ENCODE assay signal across 9 cellular contexts in the genomic region with DNA sequence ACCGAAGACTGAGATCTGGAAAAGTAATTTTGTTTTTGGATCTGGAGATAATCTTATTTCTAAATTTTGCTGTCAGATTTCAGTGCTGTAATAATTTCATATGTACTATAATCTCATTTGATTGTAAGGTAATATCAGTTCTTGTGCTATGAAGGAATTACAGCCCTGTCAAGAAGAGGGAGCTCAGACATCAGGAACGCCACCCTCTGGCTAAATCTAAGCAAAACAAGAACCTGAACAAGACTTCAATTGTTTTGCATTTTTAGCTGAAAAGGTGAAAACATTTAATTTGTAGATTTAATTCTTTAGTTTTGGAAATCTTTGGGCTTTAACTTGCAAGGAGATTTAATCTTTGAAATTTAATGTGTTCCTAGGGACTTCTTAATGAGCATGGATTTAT.
DNase-seq lines count a peak whose midpoint lies in the region; FAIRE-seq and TF ChIP-seq lines count a peak whose summit lies in the region.
"Had no signal": no experiment of that assay in that cellular context is flagged by ENCODE, and none has a peak within 500 bp of the region (broad histone marks: within the 10 kb centered on the region; RNA-seq: fewer than 3 reads in every experiment).

No MANE protein-coding gene starts in this region.

- no peak overlapping the region for H3K27ac Mint-ChIP-seq in progenitor cell of endocrine pancreas
- H3K27ac Mint-ChIP-seq: IgD-negative memory B cell had no signal

- no peaks in the 10 kb centered on the region for H3K27me3 ChIP-seq in dorsolateral prefrontal cortex
- no peaks in the 10 kb centered on the region for H3K27me3 ChIP-seq in ascending aorta

- no peaks in the 10 kb centered on the region for H3K9me3 Mint-ChIP-seq in progenitor cell of endocrine pancreas (ENCODE audit: low read depth)

- TF ChIP-seq CTCF in dorsolateral prefrontal cortex (IDR thresholded peaks at IDR 0.05 in 54 of 56, conservative IDR thresholded peaks at IDR 0.05 in 2 of 56; ENCODE audit: low read depth in 1 of 56, partially characterized antibody in 56 of 56) (peak in 50 of 56 donors; percentile 16 to 64 (median 46)), progenitor cell of endocrine pancreas (IDR thresholded peaks at IDR 0.05; ENCODE audit: unreplicated experiment) (peak; percentile 58), ascending aorta (IDR thresholded peaks at IDR 0.05) (peak in 1 of 3 experiments; percentile 17)

- intact Hi-C loops in dorsolateral prefrontal cortex (cut with DNase I) (no loop called here), ascending aorta (cut with DNase I) (no loop called here)

- H3K27ac ChIP-seq in dorsolateral prefrontal cortex (no peak overlapping the region), ascending aorta (no peak overlapping the region)

- H3K9me3 ChIP-seq in ascending aorta = no peaks in the 10 kb centered on the region

- no peaks in the 10 kb centered on the region for H3K36me3 ChIP-seq in ascending aorta

- no peaks in the 10 kb centered on the region for H3K27me3 Mint-ChIP-seq in progenitor cell of endocrine pancreas
- H3K27me3 Mint-ChIP-seq: IgD-negative memory B cell had no signal

- H3K4me3 Mint-ChIP-seq in progenitor cell of endocrine pancreas (ENCODE audit: low read depth) = no peak overlapping the region
- H3K4me3 Mint-ChIP-seq: IgD-negative memory B cell had no signal

- H3K36me3 Mint-ChIP-seq in progenitor cell of endocrine pancreas (ENCODE audit: insufficient read depth) = no peaks in the 10 kb centered on the region
- H3K36me3 Mint-ChIP-seq: IgD-negative memory B cell had no signal

- H3K4me1 Mint-ChIP-seq in progenitor cell of endocrine pancreas (ENCODE audit: low read depth) = peaks cover 8% of the 10 kb centered on the region
- H3K4me1 Mint-ChIP-seq: IgD-negative memory B cell had no signal

- DNase-seq in H54 (ENCODE audit: insufficient read length, low spot score) (peak; percentile 1), NCI-H2227 treated with DMSO at 0.1 percent for 48 hours (lab: John Stamatoyannopoulos, UW) (peak; percentile 10), dorsolateral prefrontal cortex (no peak), progenitor cell of endocrine pancreas (ENCODE audit: low spot score, unreplicated experiment) (no peak), DMS153 treated with DMSO at 0.1 percent for 48 hours (lab: John Stamatoyannopoulos, UW; ENCODE audit: unreplicated experiment) (no peak), ascending aorta (ENCODE audit: low spot score in 2 of 2) (no peak)
- DNase-seq in stimulated activated CD4-positive, alpha-beta T cell treated with anti-CD3 and anti-CD28 coated beads, Interleukin-4, amount 100 ng/mL, for 4 hours = no peak
- DNase-seq: activated CD4-positive, alpha-beta T cell treated with anti-CD3 and anti-CD28 coated beads, Interleukin-2, amount 50 U/mL, for 1 hour had no signal

- H3K4me3 ChIP-seq in dorsolateral prefrontal cortex (no peak overlapping the region), ascending aorta (no peak overlapping the region)

- no peak for TF ChIP-seq POLR2A in H54 (IDR thresholded peaks at IDR 0.05; ENCODE audit: low read depth, low read length)

- FAIRE-seq in H54 (lab: Jason Lieb, UNC) = no peak

- no peaks in the 10 kb centered on the region for H3K4me1 ChIP-seq in ascending aorta

Comparison
In these comparisons a context has a peak if more than half of its experiments do, and no peak if none do; other contexts are left out.
1. DNase-seq: peak in H54 (single experiment) and NCI-H2227 treated with DMSO at 0.1 percent for 48 hours (single experiment); none in dorsolateral prefrontal cortex (0 of 10), progenitor cell of endocrine pancreas (single experiment), DMS153 treated with DMSO at 0.1 percent for 48 hours (single experiment), stimulated activated CD4-positive, alpha-beta T cell treated with anti-CD3 and anti-CD28 coated beads, Interleukin-4, amount 100 ng/mL, for 4 hours (0 of 2) and ascending aorta (0 of 2).